ENCODE assay signal across 10 cellular contexts in genomic region chr7:106139253-106140251, GRCh38. TPM values are rescaled to one million over a fixed set of nuclear protein-coding genes. Genes with fewer than 3 reads are reported as not detected.
DNase-seq lines count a peak whose midpoint lies in the region; ATAC-seq and TF ChIP-seq lines count a peak whose summit lies in the region.
"Had no signal": no experiment of that assay in that cellular context is flagged by ENCODE, and none has a peak within 500 bp of the region (broad histone marks: within the 10 kb centered on the region; RNA-seq: fewer than 3 reads in every experiment).

No MANE protein-coding gene starts in this region.

- TF ChIP-seq POLR2A in sigmoid colon (IDR thresholded peaks at IDR 0.05) (no peak), adrenal gland (IDR thresholded peaks at IDR 0.05) (no peak)

- TF ChIP-seq CTCF in HEK293 (tag by site-specific recombination; IDR thresholded peaks at IDR 0.05) (no peak), sigmoid colon (IDR thresholded peaks at IDR 0.05) (no peak), adrenal gland (IDR thresholded peaks at IDR 0.05) (no peak)

- TF ChIP-seq EP300 in sigmoid colon (IDR thresholded peaks at IDR 0.05): peak; percentile 73 to 93 (median 82)

- no peak for ATAC-seq in HG03139 (IDR thresholded peaks at IDR 0.05; ENCODE audit: unreplicated experiment)

- H3K27me3 ChIP-seq in sigmoid colon: no peaks in the 10 kb centered on the region
- no peaks in the 10 kb centered on the region for H3K27me3 ChIP-seq in adrenal gland
- H3K27me3 ChIP-seq: esophagus squamous epithelium had no signal

- intact Hi-C loops in sigmoid colon (cut with DNase I): loop anchor here (1.0 to 10.0 kb wide), 2 partner anchors 71 to 365 kb away; no protein-coding TSS in a partner anchor
- intact Hi-C loops in adrenal gland (cut with DNase I): no loop called here

- H3K36me3 ChIP-seq in HEK293 (ENCODE audit: control insufficient read depth in 2 of 2, insufficient read depth in 1 of 2, low read length in 2 of 2): no peaks in the 10 kb centered on the region
- H3K36me3 ChIP-seq in sigmoid colon: no peaks in the 10 kb centered on the region
- H3K36me3 ChIP-seq in adrenal gland (replicated peaks in 1 of 2): no peaks in the 10 kb centered on the region
- H3K36me3 ChIP-seq: esophagus squamous epithelium had no signal

- WGBS in sigmoid colon, 2 donors: 79 to 80% methylated on average over 8 of the region's 8 CpGs
- WGBS in adrenal gland, 4 donors: 80 to 84% (median 83%) methylated on average over 8 of the region's 8 CpGs

- no peak overlapping the region for H3K27ac ChIP-seq in HEK293 (ENCODE audit: extremely low read depth, low read depth, low read length)
- H3K27ac ChIP-seq in sigmoid colon: peak overlapping the region; percentile 68 to 89 (median 82)
- H3K27ac ChIP-seq in adrenal gland: no peak overlapping the region

- CTCF ChIA-PET in HEK293 (lab: Yijun Ruan, JAX): interaction anchor here (0.7 to 2.6 kb wide), 4 partner anchors 12 to 81 kb away, joined by 3 to 10 read pairs (median 4); no protein-coding TSS in a partner anchor

- DNase-seq in amniotic epithelial cell (ENCODE audit: low read depth): peak; percentile 34
- peak; percentile 19 for DNase-seq in hepatic stellate cell (ENCODE audit: low spot score)
- DNase-seq in sigmoid colon: peak; percentile 92
- no peak for DNase-seq in NCI-H2196 treated with DMSO at 0.1 percent for 48 hours (lab: John Stamatoyannopoulos, UW; ENCODE audit: unreplicated experiment)
- no peak for DNase-seq in NCI-H2196 (lab: John Stamatoyannopoulos, UW; ENCODE audit: unreplicated experiment)
- DNase-seq in adrenal gland: no peak
- DNase-seq: esophagus squamous epithelium; stimulated activated CD4-positive, alpha-beta T cell treated with anti-CD3 and anti-CD28 coated beads, Interleukin-4, amount 100 ng/mL, for 4 hours had no signal

- H3K4me1 ChIP-seq in HEK293 (ENCODE audit: control insufficient read depth, insufficient read depth, low read length): no peaks in the 10 kb centered on the region
- H3K4me1 ChIP-seq in sigmoid colon: peaks cover 0 to 26% (median 25%) of the 10 kb centered on the region in 4 donors
- no peaks in the 10 kb centered on the region for H3K4me1 ChIP-seq in adrenal gland (replicated peaks in 1 of 2)

- POLR2A ChIA-PET in HEK293 (lab: Yijun Ruan, JAX): no interaction called here

- H3K4me3 ChIP-seq in HEK293 (ENCODE audit: low read depth, low read length) (no peak overlapping the region), sigmoid colon (no peak overlapping the region), adrenal gland (no peak overlapping the region)
- H3K4me3 ChIP-seq: esophagus squamous epithelium had no signal

- no peaks in the 10 kb centered on the region for H3K9me3 ChIP-seq in HEK293 (ENCODE audit: control insufficient read depth, insufficient read depth, low read depth, low read length)
- H3K9me3 ChIP-seq in sigmoid colon: no peaks in the 10 kb centered on the region
- H3K9me3 ChIP-seq in adrenal gland (replicated peaks in 1 of 3): no peaks in the 10 kb centered on the region
- H3K9me3 ChIP-seq: esophagus squamous epithelium had no signal

TF ChIP-seq in HEK293, 187 proteins besides CTCF, POLR2A, EP300 and RAD21 (continues in another document):
- no peak for TF ChIP-seq SCRT1 (tag by site-specific recombination; IDR thresholded peaks at IDR 0.05; ENCODE audit: borderline replicate concordance)
- TF ChIP-seq ZNF132 (tag by site-specific recombination; IDR thresholded peaks at IDR 0.05; ENCODE audit: borderline replicate concordance): no peak
- no peak for TF ChIP-seq KLF10 (tag by site-specific recombination; IDR thresholded peaks at IDR 0.05)
- TF ChIP-seq ZNF404 (tag by site-specific recombination; IDR thresholded peaks at IDR 0.05): no peak
- no peak for TF ChIP-seq ZNF555 (tag by site-specific recombination; conservative IDR thresholded peaks at IDR 0.05)
- TF ChIP-seq ZIC2 (tag by site-specific recombination; IDR thresholded peaks at IDR 0.05): peak; percentile 21; the same call in 1 of the 2 replicates
- TF ChIP-seq, protein P1, sequence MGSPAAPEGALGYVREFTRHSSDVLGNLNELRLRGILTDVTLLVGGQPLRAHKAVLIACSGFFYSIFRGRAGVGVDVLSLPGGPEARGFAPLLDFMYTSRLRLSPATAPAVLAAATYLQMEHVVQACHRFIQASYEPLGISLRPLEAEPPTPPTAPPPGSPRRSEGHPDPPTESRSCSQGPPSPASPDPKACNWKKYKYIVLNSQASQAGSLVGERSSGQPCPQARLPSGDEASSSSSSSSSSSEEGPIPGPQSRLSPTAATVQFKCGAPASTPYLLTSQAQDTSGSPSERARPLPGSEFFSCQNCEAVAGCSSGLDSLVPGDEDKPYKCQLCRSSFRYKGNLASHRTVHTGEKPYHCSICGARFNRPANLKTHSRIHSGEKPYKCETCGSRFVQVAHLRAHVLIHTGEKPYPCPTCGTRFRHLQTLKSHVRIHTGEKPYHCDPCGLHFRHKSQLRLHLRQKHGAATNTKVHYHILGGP (tag by site-specific recombination; IDR thresholded peaks at IDR 0.05): no peak
- 0 out of 2 replicates have a peak, but pooled peaks have one; percentile 19 for TF ChIP-seq ZBTB17 (tag by site-specific recombination; IDR thresholded peaks at IDR 0.05)
- TF ChIP-seq ZNF747 (tag by site-specific recombination; IDR thresholded peaks at IDR 0.05): no peak
- TF ChIP-seq, protein P2, sequence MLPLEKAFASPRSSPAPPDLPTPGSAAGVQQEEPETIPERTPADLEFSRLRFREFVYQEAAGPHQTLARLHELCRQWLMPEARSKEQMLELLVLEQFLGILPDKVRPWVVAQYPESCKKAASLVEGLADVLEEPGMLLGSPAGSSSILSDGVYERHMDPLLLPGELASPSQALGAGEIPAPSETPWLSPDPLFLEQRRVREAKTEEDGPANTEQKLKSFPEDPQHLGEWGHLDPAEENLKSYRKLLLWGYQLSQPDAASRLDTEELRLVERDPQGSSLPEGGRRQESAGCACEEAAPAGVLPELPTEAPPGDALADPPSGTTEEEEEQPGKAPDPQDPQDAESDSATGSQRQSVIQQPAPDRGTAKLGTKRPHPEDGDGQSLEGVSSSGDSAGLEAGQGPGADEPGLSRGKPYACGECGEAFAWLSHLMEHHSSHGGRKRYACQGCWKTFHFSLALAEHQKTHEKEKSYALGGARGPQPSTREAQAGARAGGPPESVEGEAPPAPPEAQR (tag by site-specific recombination; IDR thresholded peaks at IDR 0.05): no peak
- no peak for TF ChIP-seq ZBTB48 (tag by site-specific recombination; IDR thresholded peaks at IDR 0.05)
- no peak for TF ChIP-seq ZNF10 (tag by site-specific recombination; IDR thresholded peaks at IDR 0.05)
- TF ChIP-seq ZNF391 (tag by site-specific recombination; IDR thresholded peaks at IDR 0.05; ENCODE audit: borderline replicate concordance, low read depth): no peak
- peak; percentile 49 for TF ChIP-seq PRDM10 (tag by site-specific recombination; IDR thresholded peaks at IDR 0.05)
- no peak for TF ChIP-seq ZFP37 (tag by site-specific recombination; IDR thresholded peaks at IDR 0.05)
- TF ChIP-seq ZNF140 (tag by site-specific recombination; IDR thresholded peaks at IDR 0.05): no peak
- TF ChIP-seq ZBTB10 (tag by site-specific recombination; IDR thresholded peaks at IDR 0.05): no peak

RNA-seq across cellular contexts. Expression of gene SYPL1, which starts 27.4 kb away (rescaled TPM):
- 100 to 1,000 TPM in 3 of 4 donors, 10 to 100 TPM in 1; 99.5 to 184 (median 144) TPM for total RNA-seq in sigmoid colon
- 10 to 100 TPM; 21.0 to 84.0 (median 24.3) TPM for polyA plus RNA-seq in sigmoid colon
- total RNA-seq in adrenal gland: 100 to 1,000 TPM in 3 of 8 donors, 10 to 100 TPM in 5; 58.3 to 107 (median 94.3) TPM
- polyA plus RNA-seq in adrenal gland: 10 to 100 TPM; 25.0 to 90.3 (median 31.6) TPM

Comparison
In these comparisons a context has a peak if more than half of its experiments do, and no peak if none do; other contexts are left out.
1. H3K27ac ChIP-seq: peak in sigmoid colon (4 of 4); none in HEK293 (single experiment) and adrenal gland (0 of 5).
2. DNase-seq: peak in amniotic epithelial cell (single experiment), hepatic stellate cell (single experiment) and sigmoid colon (single experiment); none in NCI-H2196 treated with DMSO at 0.1 percent for 48 hours (single experiment), NCI-H2196 (single experiment) and adrenal gland (0 of 7).